Comparison of ENCODE assay signal across 9 cellular contexts in the genomic region with DNA sequence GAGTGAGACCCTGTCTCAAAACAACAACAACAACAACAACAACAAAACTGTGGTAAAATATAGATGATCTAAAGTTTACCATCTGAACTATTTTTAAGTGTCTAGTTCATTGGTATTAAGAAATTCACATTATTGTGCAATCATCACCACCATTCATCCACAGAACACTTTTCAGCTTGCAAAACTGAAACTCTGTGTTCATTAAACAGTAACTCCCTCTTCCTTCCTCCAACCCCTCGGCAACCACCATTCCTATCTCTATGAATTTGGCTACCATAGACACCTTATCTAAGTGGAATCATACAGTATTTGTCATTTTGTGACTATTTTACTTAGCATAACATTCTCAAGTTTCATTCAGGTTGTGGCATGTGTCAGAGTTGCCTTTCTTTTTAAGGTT.
DNase-seq lines count a peak whose midpoint lies in the region; ATAC-seq lines count a peak whose summit lies in the region.
"Had no signal": no experiment of that assay in that cellular context is flagged by ENCODE, and none has a peak within 500 bp of the region (broad histone marks: within the 10 kb centered on the region; RNA-seq: fewer than 3 reads in every experiment).

No MANE protein-coding gene starts in this region.

- H3K9ac ChIP-seq in adipocyte (ENCODE audit: low read length) (peak overlapping the region; percentile 2), muscle layer of colon (ENCODE audit: low read length) (no peak overlapping the region)

- peaks cover 28% of the 10 kb centered on the region for H3K4me1 ChIP-seq in adipocyte (ENCODE audit: control insufficient read depth, insufficient read depth, low read length)
- H3K4me1 ChIP-seq in muscle layer of colon (ENCODE audit: insufficient read depth, low read length), result peaks cover 30% of the 10 kb centered on the region

- peaks cover 49% of the 10 kb centered on the region for H3K4me1 Mint-ChIP-seq in activated T-cell treated with anti-CD3 and anti-CD28 coated beads, Interleukin-2, amount 50 U/mL, for 24 hours (ENCODE audit: low read depth)

- no peaks in the 10 kb centered on the region for H3K36me3 ChIP-seq in adipocyte (ENCODE audit: control insufficient read depth, insufficient read depth, low read length, severe bottlenecking)
- no peaks in the 10 kb centered on the region for H3K36me3 ChIP-seq in muscle layer of colon (ENCODE audit: insufficient read depth, low read length)
- H3K36me3 ChIP-seq: ovary had no signal

- peak overlapping the region; percentile 6 for H3K4me3 Mint-ChIP-seq in activated T-cell treated with anti-CD3 and anti-CD28 coated beads, Interleukin-2, amount 50 U/mL, for 24 hours

- ATAC-seq in HG03378 (IDR thresholded peaks at IDR 0.05; ENCODE audit: unreplicated experiment) (peak; percentile 77), GM19328 (IDR thresholded peaks at IDR 0.05; ENCODE audit: unreplicated experiment) (no peak)

- H3K9me3 Mint-ChIP-seq in activated T-cell treated with anti-CD3 and anti-CD28 coated beads, Interleukin-2, amount 50 U/mL, for 24 hours, result no peaks in the 10 kb centered on the region

- peaks cover 9% of the 10 kb centered on the region for H3K36me3 Mint-ChIP-seq in activated T-cell treated with anti-CD3 and anti-CD28 coated beads, Interleukin-2, amount 50 U/mL, for 24 hours (ENCODE audit: low read depth)

- no peaks in the 10 kb centered on the region for H3K27me3 Mint-ChIP-seq in activated T-cell treated with anti-CD3 and anti-CD28 coated beads, Interleukin-2, amount 50 U/mL, for 24 hours

- H3K27ac Mint-ChIP-seq in activated T-cell treated with anti-CD3 and anti-CD28 coated beads, Interleukin-2, amount 50 U/mL, for 24 hours, result peak overlapping the region; percentile 87

- no peak for DNase-seq in activated T-cell treated with anti-CD3 and anti-CD28 coated beads, Interleukin-2, amount 50 U/mL, for 24 hours
- DNase-seq in activated T-cell treated with anti-CD3 and anti-CD28 coated beads for 4 hours (no peak), adipocyte (ENCODE audit: low read depth) (peak; percentile 80), NCI-H345 treated with DMSO at 0.1 percent for 48 hours (lab: John Stamatoyannopoulos, UW; ENCODE audit: unreplicated experiment) (no peak), NCI-H526 treated with DMSO at 0.1 percent for 48 hours (lab: John Stamatoyannopoulos, UW) (no peak)

- H3K27ac ChIP-seq in muscle layer of colon (ENCODE audit: low read depth, low read length), result peak overlapping the region; percentile 52

- H3K27me3 ChIP-seq in adipocyte (replicated peaks; ENCODE audit: control insufficient read depth, insufficient read depth, low read length), result no peaks in the 10 kb centered on the region
- no peaks in the 10 kb centered on the region for H3K27me3 ChIP-seq in muscle layer of colon (ENCODE audit: control insufficient read depth in 1 of 2, insufficient read depth in 2 of 2, low read length in 2 of 2)
- H3K27me3 ChIP-seq: ovary had no signal

- peak overlapping the region; percentile 70 for H3K4me3 ChIP-seq in adipocyte (ENCODE audit: low read length)
- H3K4me3 ChIP-seq in muscle layer of colon (ENCODE audit: low read depth in 1 of 2, low read length in 2 of 2), result no peak overlapping the region
- H3K4me3 ChIP-seq: ovary had no signal

- no peaks in the 10 kb centered on the region for H3K9me3 ChIP-seq in adipocyte (ENCODE audit: control insufficient read depth, low read length)
- no peaks in the 10 kb centered on the region for H3K9me3 ChIP-seq in muscle layer of colon (ENCODE audit: low read length)
- H3K9me3 ChIP-seq: ovary had no signal
